Comparison of ENCODE assay signal across 12 cellular contexts in genomic region chr5:131375351-131375750, GRCh38.
DNase-seq lines count a peak whose midpoint lies in the region; ATAC-seq lines count a peak whose summit lies in the region.
"Had no signal": no experiment of that assay in that cellular context is flagged by ENCODE, and none has a peak within 500 bp of the region (broad histone marks: within the 10 kb centered on the region; RNA-seq: fewer than 3 reads in every experiment).

No MANE protein-coding gene starts in this region.

- peaks cover 95% of the 10 kb centered on the region for H3K4me1 Mint-ChIP-seq in activated T-cell treated with anti-CD3 and anti-CD28 coated beads, Interleukin-2, amount 50 U/mL, for 24 hours (ENCODE audit: low read depth)
- peaks cover 90% of the 10 kb centered on the region for H3K4me1 Mint-ChIP-seq in activated naive CD8-positive, alpha-beta T cell treated with anti-CD3 and anti-CD28 coated beads for 36 hours
- H3K4me1 Mint-ChIP-seq in stimulated activated naive B cell treated with anti-CD40 and anti-IgM and Interleukin-4, amounts not matched to agents 10 μg/mL and 1 μg/mL and 100 μg/mL, for 72 hours: peaks cover 34 to 74% of the 10 kb centered on the region in 2 donors

- peak overlapping the region; percentile 1 for H3K4me3 Mint-ChIP-seq in activated T-cell treated with anti-CD3 and anti-CD28 coated beads, Interleukin-2, amount 50 U/mL, for 24 hours
- H3K4me3 Mint-ChIP-seq in activated naive CD8-positive, alpha-beta T cell treated with anti-CD3 and anti-CD28 coated beads for 36 hours: peak overlapping the region; percentile 38
- peak overlapping the region; percentile 49 to 71 for H3K4me3 Mint-ChIP-seq in stimulated activated naive B cell treated with anti-CD40 and anti-IgM and Interleukin-4, amounts not matched to agents 10 μg/mL and 1 μg/mL and 100 μg/mL, for 72 hours
- H3K4me3 Mint-ChIP-seq: neural crest cell had no signal

- DNase-seq in activated T-cell treated with anti-CD3 and anti-CD28 coated beads, Interleukin-2, amount 50 U/mL, for 24 hours: peak; percentile 33
- DNase-seq in activated T-cell treated with anti-CD3 and anti-CD28 coated beads for 4 hours (no peak), NCI-H524 treated with DMSO at 0.1 percent for 48 hours (lab: John Stamatoyannopoulos, UW) (no peak), mesenteric fat pad (ENCODE audit: low spot score) (no peak), mucosa of gallbladder (ENCODE audit: low spot score) (no peak)
- DNase-seq in activated naive CD8-positive, alpha-beta T cell treated with anti-CD3 and anti-CD28 coated beads for 36 hours: no peak
- DNase-seq in stimulated activated naive B cell treated with anti-CD40 and anti-IgM and Interleukin-4, amounts not matched to agents 10 μg/mL and 1 μg/mL and 100 μg/mL, for 72 hours: no peak
- DNase-seq: amniotic stem cell; NCI-H1105 treated with DMSO at 0.1 percent for 48 hours; stimulated activated CD4-positive, alpha-beta T cell treated with anti-CD3 and anti-CD28 coated beads, Interleukin-1b, Interleukin-23, amount 100 ng/mL, for 48 hours had no signal

- H3K36me3 Mint-ChIP-seq in activated T-cell treated with anti-CD3 and anti-CD28 coated beads, Interleukin-2, amount 50 U/mL, for 24 hours (ENCODE audit: low read depth): peaks cover 57% of the 10 kb centered on the region
- peaks cover 59% of the 10 kb centered on the region for H3K36me3 Mint-ChIP-seq in activated naive CD8-positive, alpha-beta T cell treated with anti-CD3 and anti-CD28 coated beads for 36 hours
- peaks cover 12 to 33% of the 10 kb centered on the region in 2 donors for H3K36me3 Mint-ChIP-seq in stimulated activated naive B cell treated with anti-CD40 and anti-IgM and Interleukin-4, amounts not matched to agents 10 μg/mL and 1 μg/mL and 100 μg/mL, for 72 hours

- peaks cover 5% of the 10 kb centered on the region for H3K9me3 Mint-ChIP-seq in activated T-cell treated with anti-CD3 and anti-CD28 coated beads, Interleukin-2, amount 50 U/mL, for 24 hours
- peaks cover 4% of the 10 kb centered on the region for H3K9me3 Mint-ChIP-seq in activated naive CD8-positive, alpha-beta T cell treated with anti-CD3 and anti-CD28 coated beads for 36 hours
- H3K9me3 Mint-ChIP-seq in stimulated activated naive B cell treated with anti-CD40 and anti-IgM and Interleukin-4, amounts not matched to agents 10 μg/mL and 1 μg/mL and 100 μg/mL, for 72 hours: peaks cover 0 to 2% of the 10 kb centered on the region in 2 donors
- H3K9me3 Mint-ChIP-seq: neural crest cell had no signal

- H3K27me3 Mint-ChIP-seq in activated T-cell treated with anti-CD3 and anti-CD28 coated beads, Interleukin-2, amount 50 U/mL, for 24 hours: no peaks in the 10 kb centered on the region
- H3K27me3 Mint-ChIP-seq in activated naive CD8-positive, alpha-beta T cell treated with anti-CD3 and anti-CD28 coated beads for 36 hours: no peaks in the 10 kb centered on the region
- H3K27me3 Mint-ChIP-seq in stimulated activated naive B cell treated with anti-CD40 and anti-IgM and Interleukin-4, amounts not matched to agents 10 μg/mL and 1 μg/mL and 100 μg/mL, for 72 hours: no peaks in the 10 kb centered on the region

- peak overlapping the region; percentile 85 for H3K27ac Mint-ChIP-seq in activated T-cell treated with anti-CD3 and anti-CD28 coated beads, Interleukin-2, amount 50 U/mL, for 24 hours
- H3K27ac Mint-ChIP-seq in activated naive CD8-positive, alpha-beta T cell treated with anti-CD3 and anti-CD28 coated beads for 36 hours: peak overlapping the region; percentile 92
- peak overlapping the region; percentile 86 for H3K27ac Mint-ChIP-seq in stimulated activated naive B cell treated with anti-CD40 and anti-IgM and Interleukin-4, amounts not matched to agents 10 μg/mL and 1 μg/mL and 100 μg/mL, for 72 hours

- peak; percentile 32 for ATAC-seq in HG03280 (IDR thresholded peaks at IDR 0.05; ENCODE audit: unreplicated experiment)
- peak; percentile 38 for ATAC-seq in stimulated activated naive B cell treated with anti-CD40 and anti-IgM and Interleukin-4, amounts not matched to agents 10 μg/mL and 1 μg/mL and 100 μg/mL, for 72 hours (replicated peaks)

Comparison
In these comparisons a context has a peak if more than half of its experiments do, and no peak if none do; other contexts are left out.
1. H3K4me3 Mint-ChIP-seq: peak in every context shown above with its lines; median percentile 60 in stimulated activated naive B cell treated with anti-CD40 and anti-IgM and Interleukin-4, amounts not matched to agents 10 μg/mL and 1 μg/mL and 100 μg/mL, for 72 hours; 38 in activated naive CD8-positive, alpha-beta T cell treated with anti-CD3 and anti-CD28 coated beads for 36 hours; 1 in activated T-cell treated with anti-CD3 and anti-CD28 coated beads, Interleukin-2, amount 50 U/mL, for 24 hours.